17 cellular contexts compared by ENCODE assay signal in the genomic region with DNA sequence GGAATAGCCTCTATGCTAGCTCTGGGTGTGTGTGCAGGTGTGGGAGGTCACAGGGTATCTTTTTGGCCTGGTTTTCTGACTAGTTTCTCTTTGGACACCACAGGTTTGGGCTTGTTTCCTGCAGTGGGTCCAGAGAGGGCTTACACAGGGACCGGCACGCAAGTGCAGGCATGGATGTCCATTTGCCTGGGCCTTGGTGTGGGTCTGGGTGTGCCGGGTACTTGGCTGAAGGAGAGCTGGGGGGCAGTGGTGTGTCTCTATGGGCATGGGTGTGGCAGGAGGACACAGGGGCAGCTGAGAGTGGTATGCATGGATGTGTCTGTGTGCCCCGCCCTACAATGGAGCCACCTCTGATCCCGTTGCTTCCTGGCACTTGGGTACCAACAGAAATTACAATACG. TPM values are rescaled to one million over a fixed set of nuclear protein-coding genes. Genes with fewer than 3 reads are reported as not detected.
DNase-seq lines count a peak whose midpoint lies in the region; ATAC-seq and TF ChIP-seq lines count a peak whose summit lies in the region.
"Had no signal": no experiment of that assay in that cellular context is flagged by ENCODE, and none has a peak within 500 bp of the region (broad histone marks: within the 10 kb centered on the region; RNA-seq: fewer than 3 reads in every experiment).

No MANE protein-coding gene starts in this region.

- peak overlapping the region; percentile 34 for H3K23ac ChIP-seq in neuronal stem cell (ENCODE audit: low read depth, low read length, poor library complexity)

- H3K27ac ChIP-seq in neuronal stem cell (replicated peaks; ENCODE audit: low read length) (no peak overlapping the region), uterus (no peak overlapping the region)

- H3K4me3 ChIP-seq in H7 (ENCODE audit: insufficient read depth, low read depth, low read length): no peak overlapping the region
- no peak overlapping the region for H3K4me3 ChIP-seq in neuronal stem cell (ENCODE audit: low read length in 2 of 2)
- H3K4me3 ChIP-seq in uterus: no peak overlapping the region

- no peak overlapping the region for H2BK5ac ChIP-seq in neuronal stem cell (ENCODE audit: low read length)

- intact Hi-C loops in uterus (cut with DNase I; ENCODE audit: low total_unique reads): no loop called here

- H3K4me1 ChIP-seq in neuronal stem cell (ENCODE audit: control insufficient read depth in 2 of 2, insufficient read depth in 1 of 2, low read depth in 1 of 2, low read length in 2 of 2) (no peaks in the 10 kb centered on the region), uterus (no peaks in the 10 kb centered on the region)

- no peak for ATAC-seq in GM18870 (IDR thresholded peaks at IDR 0.05; ENCODE audit: unreplicated experiment)

- no peak overlapping the region for H3K18ac ChIP-seq in neuronal stem cell (ENCODE audit: low read length)

- no peak overlapping the region for H2AK5ac ChIP-seq in neuronal stem cell (ENCODE audit: low read depth, low read length)

- H3K36me3 ChIP-seq in H7 (replicated peaks; ENCODE audit: control insufficient read depth, insufficient read depth, low read length) (no peaks in the 10 kb centered on the region), neuronal stem cell (replicated peaks in 1 of 2; ENCODE audit: control insufficient read depth in 2 of 2, insufficient read depth in 2 of 2, low read length in 2 of 2) (no peaks in the 10 kb centered on the region), uterus (no peaks in the 10 kb centered on the region)

- WGBS in neuronal stem cell (ENCODE audit: extremely low coverage in 2 of 2, insufficient read length in 2 of 2, insufficient replicate concordance in 1 of 2), 2 donors: no CpG with 5 or more reads among the region's 6 CpGs

- no peak overlapping the region for H2AFZ ChIP-seq in neuronal stem cell (ENCODE audit: low read length)

- H3K79me1 ChIP-seq in neuronal stem cell (ENCODE audit: low read depth, low read length): no peaks in the 10 kb centered on the region

- DNase-seq in activated effector memory CD4-positive, alpha-beta T cell treated with anti-CD3 and anti-CD28 coated beads, Interleukin-2, amount 50 U/mL, for 16 hours: peak; percentile 43
- no peak for DNase-seq in activated effector memory CD4-positive, alpha-beta T cell treated with Interleukin-2 at 50 U/mL for 16 hours
- DNase-seq in H7 (peak; percentile 33), neuronal stem cell (ENCODE audit: low spot score) (no peak), amniotic stem cell (lab: John Stamatoyannopoulos, UW) (no peak), uterus (no peak)
- DNase-seq: C1 segment of cervical spinal cord; Calu3; CD4-positive, alpha-beta memory T cell; COR-L47; DMS53; DMS79 treated with DMSO at 0.1 percent for 48 hours; GF-D8; GOT3 had no signal

- no peak overlapping the region for H4K91ac ChIP-seq in neuronal stem cell (ENCODE audit: low read depth, low read length, poor library complexity)

- TF ChIP-seq CTCF in uterus (IDR thresholded peaks at IDR 0.05): no peak

- H2BK15ac ChIP-seq in neuronal stem cell (ENCODE audit: low read length): no peak overlapping the region

- H3K9me3 ChIP-seq in neuronal stem cell (replicated peaks in 1 of 2; ENCODE audit: control insufficient read depth in 2 of 2, insufficient read depth in 1 of 2, low read depth in 1 of 2, low read length in 2 of 2) (no peaks in the 10 kb centered on the region), uterus (no peaks in the 10 kb centered on the region)

- H3K14ac ChIP-seq in neuronal stem cell (ENCODE audit: low read length): no peak overlapping the region

- H3K9ac ChIP-seq in neuronal stem cell (ENCODE audit: low read depth, low read length, poor library complexity): peak overlapping the region; percentile 51

- H3K4me2 ChIP-seq in neuronal stem cell (ENCODE audit: insufficient read depth, low read length, poor library complexity, severe bottlenecking): no peak overlapping the region

- no peak overlapping the region for H2BK12ac ChIP-seq in neuronal stem cell (ENCODE audit: low read length)

- H4K8ac ChIP-seq in neuronal stem cell (ENCODE audit: low read depth, low read length): no peak overlapping the region

- H3K4ac ChIP-seq in neuronal stem cell (ENCODE audit: low read length): no peak overlapping the region

- H3K27me3 ChIP-seq in H7 (ENCODE audit: control insufficient read depth, insufficient read depth, low read length) (no peaks in the 10 kb centered on the region), neuronal stem cell (ENCODE audit: control insufficient read depth in 3 of 3, insufficient read depth in 3 of 3, low read depth in 1 of 3, low read length in 3 of 3) (peaks cover 0 to 45% (median 2%) of the 10 kb centered on the region in 3 experiments), uterus (no peaks in the 10 kb centered on the region)

- TF ChIP-seq POLR2A in uterus (IDR thresholded peaks at IDR 0.05): no peak

- H2BK120ac ChIP-seq in neuronal stem cell (ENCODE audit: low read depth, low read length): no peak overlapping the region

RNA-seq across cellular contexts. Expression of a gene that starts 7.5 kb away (rescaled TPM):
- total RNA-seq in H7 (2014; rRNA removed; shearing (Covaris generic)): 2.1 and 4.3 TPM in 2 replicates
- 4.0 TPM for polyA plus RNA-seq in neuronal stem cell (2013, experiment 1 of 2)
- 2.9 TPM for polyA plus RNA-seq in neuronal stem cell (2013, experiment 2 of 2)
- 1 to 10 TPM in 1 of 4 donors, under 1 TPM in 1, not detected in 2; 0.83 to 3.9 TPM for total RNA-seq in uterus
- total RNA-seq: CD4-positive, alpha-beta memory T cell; Daoy had no signal
- polyA plus RNA-seq: BJ had no signal

RNA-seq across cellular contexts. Expression of a gene that starts 44.4 kb away (rescaled TPM):
- total RNA-seq in H7 (2014; rRNA removed; shearing (Covaris generic)): 0.03 and 0.33 TPM in 2 replicates
- 1.6 TPM for polyA plus RNA-seq in neuronal stem cell (2013, experiment 1 of 2)
- 1.4 TPM for polyA plus RNA-seq in neuronal stem cell (2013, experiment 2 of 2)
- total RNA-seq in uterus: 1 to 10 TPM in 2 of 4 donors, under 1 TPM in 2; 0.29 to 4.6 (median 0.91) TPM

Comparison
In these comparisons a context has a peak if more than half of its experiments do, and no peak if none do; other contexts are left out.
1. DNase-seq: peak in activated effector memory CD4-positive, alpha-beta T cell treated with anti-CD3 and anti-CD28 coated beads, Interleukin-2, amount 50 U/mL, for 16 hours (single experiment) and H7 (single experiment); none in activated effector memory CD4-positive, alpha-beta T cell treated with Interleukin-2 at 50 U/mL for 16 hours (single experiment), neuronal stem cell (single experiment), amniotic stem cell (single experiment) and uterus (0 of 2).